18 cellular contexts compared by ENCODE assay signal in the genomic region with DNA sequence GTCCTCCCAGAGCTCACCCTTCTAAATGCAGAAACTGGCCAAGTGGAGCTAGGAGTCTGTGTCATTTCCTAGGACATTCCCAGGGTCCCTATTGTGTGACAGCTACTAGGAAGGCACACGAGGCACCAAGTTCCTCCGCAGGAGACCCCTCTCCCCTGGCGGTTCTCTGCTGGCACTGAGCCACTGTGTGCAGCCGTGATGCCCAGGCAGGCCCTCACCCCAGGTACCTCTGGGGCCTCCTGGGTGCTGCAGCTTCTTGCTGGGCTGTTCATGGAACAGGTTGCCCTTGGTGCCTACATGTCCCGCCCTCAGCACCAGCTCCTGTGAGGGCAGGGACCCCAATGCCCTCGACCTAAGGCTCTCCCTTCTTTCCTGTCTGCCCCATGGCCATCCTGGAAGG.
"Had no signal": no experiment of that assay in that cellular context is flagged by ENCODE, and none has a peak within 500 bp of the region (broad histone marks: within the 10 kb centered on the region; RNA-seq: fewer than 3 reads in every experiment).

No MANE protein-coding gene starts in this region.

- H3K9me3 ChIP-seq: colonic mucosa, esophagus muscularis mucosa, gastroesophageal sphincter, heart right ventricle, left lung, lower lobe of right lung had no signal

- H3K27me3 ChIP-seq: colonic mucosa, esophagus muscularis mucosa, foreskin keratinocyte, gastroesophageal sphincter, heart right ventricle, left lung had no signal

- H3K4me3 ChIP-seq: colonic mucosa, esophagus muscularis mucosa, gastroesophageal sphincter, heart right ventricle, left lung, lower lobe of right lung had no signal

- H3K36me3 ChIP-seq: colonic mucosa had no signal

- H3K27ac ChIP-seq: colonic mucosa, esophagus muscularis mucosa, foreskin keratinocyte, gastroesophageal sphincter, heart right ventricle, left lung, lower lobe of right lung had no signal

- H3K4me1 ChIP-seq: colonic mucosa, esophagus muscularis mucosa, foreskin keratinocyte, gastroesophageal sphincter, heart right ventricle, left lung, lower lobe of right lung had no signal

- ATAC-seq: foreskin keratinocyte, gastroesophageal sphincter, heart right ventricle, left cardiac atrium, left lung, left ventricle myocardium superior, lower lobe of right lung had no signal

- DNase-seq: colonic mucosa; cortex of kidney; effector CD8-positive, alpha-beta T cell; foreskin keratinocyte; heart right ventricle; hippocampal formation; left cardiac atrium; left lung; left ventricle myocardium superior; lower lobe of right lung; mesenchymal stem cell; midbrain had no signal

- FAIRE-seq: endothelial cell of umbilical vein, frontal cortex, islet of Langerhans, keratinocyte had no signal
